19 cellular contexts compared by ENCODE assay signal in genomic region chr10:131882151-131882550, GRCh38.
"Had no signal": no experiment of that assay in that cellular context is flagged by ENCODE, and none has a peak within 500 bp of the region (broad histone marks: within the 10 kb centered on the region; RNA-seq: fewer than 3 reads in every experiment).

No MANE protein-coding gene starts in this region.

- H3K4me3 ChIP-seq: coronary artery, lung, psoas muscle, right lobe of liver, skin epidermis, vagina had no signal

- DNase-seq: effector CD4-positive, alpha-beta T cell; endodermal cell; foreskin keratinocyte; left colon; left ventricle myocardium superior; mesendoderm; naive B cell; psoas muscle; retina; right lobe of liver; stimulated activated CD4-positive, alpha-beta T cell treated with anti-CD3 and anti-CD28 coated beads, Interleukin-12 subunit alpha, Interleukin-12 subunit beta, amount 100 ng/mL, for 4 hours; stimulated activated CD4-positive, alpha-beta T cell treated with anti-CD3 and anti-CD28 coated beads, Interleukin-2, amount 100 ng/mL, for 48 hours; stimulated activated naive CD4-positive, alpha-beta T cell treated with Interleukin-2 at 50 U/mL for 16 hours had no signal

- H3K36me3 ChIP-seq: right lobe of liver, vagina had no signal

- H3K27ac ChIP-seq: coronary artery, foreskin keratinocyte, parathyroid adenoma, psoas muscle, right lobe of liver, skin epidermis, vagina had no signal

- H3K79me2 ChIP-seq: parathyroid adenoma had no signal

- H3K4me1 ChIP-seq: parathyroid adenoma, psoas muscle, right lobe of liver, vagina had no signal

- H3K9ac ChIP-seq: parathyroid adenoma had no signal

- H3K9me3 ChIP-seq: psoas muscle, right lobe of liver, vagina had no signal

- H3K27me3 ChIP-seq: right lobe of liver, vagina had no signal

- H2AFZ ChIP-seq: parathyroid adenoma had no signal

- FAIRE-seq: endothelial cell of umbilical vein had no signal
